ENCODE assay signal across 8 cellular contexts in the genomic region with DNA sequence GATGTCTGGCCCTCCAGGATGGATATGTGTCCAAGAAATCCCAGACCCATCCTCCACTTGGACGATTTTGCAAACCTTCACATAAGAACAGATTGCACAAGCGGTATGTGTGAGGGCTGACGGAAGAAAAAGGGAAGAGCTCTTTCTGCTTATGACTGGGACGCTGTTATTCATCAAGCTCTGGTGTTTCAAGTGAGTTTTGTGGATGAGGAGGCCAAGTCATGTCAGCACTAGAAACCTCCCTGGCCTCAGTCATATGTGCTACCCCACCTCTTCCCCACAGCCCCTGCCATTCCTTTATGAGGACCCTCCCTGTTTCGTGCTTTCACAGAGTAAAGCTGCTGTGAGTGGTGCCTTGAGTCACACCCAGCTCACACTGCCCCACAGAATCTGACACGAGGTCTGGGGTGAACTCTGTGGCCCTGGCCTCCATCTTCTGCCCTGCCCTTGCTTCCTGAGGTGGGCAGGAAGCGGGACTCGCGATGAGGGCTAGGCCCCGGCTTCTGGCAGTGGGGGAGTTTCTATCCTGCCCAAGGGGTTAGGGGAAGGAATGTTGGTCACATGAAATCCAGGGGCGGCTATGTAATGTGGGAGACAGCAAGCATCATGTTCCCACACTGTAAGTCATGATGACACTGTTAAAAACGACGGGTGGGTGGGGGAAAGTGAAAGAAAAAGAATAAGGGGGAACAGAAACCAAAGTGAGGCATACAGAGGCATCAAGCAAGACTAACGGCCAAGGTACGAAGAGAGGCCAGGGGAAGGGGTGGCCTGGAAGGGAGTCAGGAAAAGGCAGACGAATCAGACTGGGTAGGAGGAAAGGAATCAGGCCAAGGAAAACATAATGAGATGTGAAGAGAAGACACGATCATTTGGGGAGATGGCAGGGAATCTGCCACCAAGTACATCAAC.
A peak's percentile ranks its signal among the peaks of the same experiment; 100 is the strongest.
DNase-seq lines count a peak whose midpoint lies in the region; ATAC-seq and TF ChIP-seq lines count a peak whose summit lies in the region.

No MANE protein-coding gene starts in this region.

- H3K27ac ChIP-seq in esophagus (ENCODE audit: low read depth in 2 of 2, low read length in 1 of 2), result peak overlapping the region; percentile 57 to 62
- H3K27ac ChIP-seq in sigmoid colon, result peak overlapping the region in 3 of 4 donors; percentile 58 to 64 (median 63)

- peak; percentile 80 for DNase-seq in activated naive CD4-positive, alpha-beta T cell treated with Interleukin-2 at 50 U/mL for 16 hours
- DNase-seq in activated naive CD4-positive, alpha-beta T cell (lab: John Stamatoyannopoulos, UW), result no peak
- DNase-seq in activated CD4-positive, alpha-beta T cell treated with anti-CD3 and anti-CD28 coated beads for 48 hours, result peak; percentile 83
- DNase-seq in sigmoid colon (peak; percentile 70), NCI-H187 (lab: John Stamatoyannopoulos, UW) (no peak), NCI-H510A treated with DMSO at 0.1 percent for 48 hours (lab: John Stamatoyannopoulos, UW) (no peak)

- no peak for TF ChIP-seq CTCF in sigmoid colon (IDR thresholded peaks at IDR 0.05)

- H3K4me3 ChIP-seq in esophagus (ENCODE audit: low read depth in 1 of 2, low read length in 2 of 2) (no peak overlapping the region), sigmoid colon (no peak overlapping the region)

- H3K4me1 ChIP-seq in esophagus (ENCODE audit: control insufficient read depth in 2 of 2, insufficient read depth in 2 of 2, low read length in 1 of 2), result peaks cover 0 to 2% of the 10 kb centered on the region in 2 donors
- H3K4me1 ChIP-seq in sigmoid colon, result peaks cover 0 to 7% (median 2%) of the 10 kb centered on the region in 4 donors

- no peaks in the 10 kb centered on the region for H3K27me3 ChIP-seq in esophagus (ENCODE audit: control insufficient read depth in 1 of 2, insufficient read depth in 2 of 2, low read length in 2 of 2)
- H3K27me3 ChIP-seq in sigmoid colon, result no peaks in the 10 kb centered on the region

- WGBS in esophagus, 2 donors, result 67 to 71% methylated on average over 17 of the region's 17 CpGs
- 59 to 77% methylated on average over 17 of the region's 17 CpGs for WGBS in sigmoid colon, 2 donors

- TF ChIP-seq POLR2A in sigmoid colon (IDR thresholded peaks at IDR 0.05), result no peak

- peak; percentile 51 for ATAC-seq in HG03135 (IDR thresholded peaks at IDR 0.05; ENCODE audit: unreplicated experiment)

- H3K9me3 ChIP-seq in esophagus (ENCODE audit: control insufficient read depth in 2 of 2, insufficient read depth in 1 of 2, low read depth in 1 of 2, low read length in 1 of 2) (no peaks in the 10 kb centered on the region), sigmoid colon (no peaks in the 10 kb centered on the region)

- TF ChIP-seq EP300 in sigmoid colon (IDR thresholded peaks at IDR 0.05), result no peak

- intact Hi-C loops in sigmoid colon (cut with DNase I), result no loop called here

- H3K36me3 ChIP-seq in esophagus (ENCODE audit: control insufficient read depth in 2 of 2, insufficient read depth in 2 of 2, low read length in 1 of 2) (no peaks in the 10 kb centered on the region), sigmoid colon (no peaks in the 10 kb centered on the region)

Comparison
In these comparisons a context has a peak if more than half of its experiments do, and no peak if none do; other contexts are left out.
1. DNase-seq: peak in activated naive CD4-positive, alpha-beta T cell treated with Interleukin-2 at 50 U/mL for 16 hours (single experiment), activated CD4-positive, alpha-beta T cell treated with anti-CD3 and anti-CD28 coated beads for 48 hours (single experiment) and sigmoid colon (single experiment); none in activated naive CD4-positive, alpha-beta T cell (0 of 4), NCI-H187 (0 of 2) and NCI-H510A treated with DMSO at 0.1 percent for 48 hours (single experiment).